Comparison of ENCODE assay signal across 1 cellular context in the genomic region with DNA sequence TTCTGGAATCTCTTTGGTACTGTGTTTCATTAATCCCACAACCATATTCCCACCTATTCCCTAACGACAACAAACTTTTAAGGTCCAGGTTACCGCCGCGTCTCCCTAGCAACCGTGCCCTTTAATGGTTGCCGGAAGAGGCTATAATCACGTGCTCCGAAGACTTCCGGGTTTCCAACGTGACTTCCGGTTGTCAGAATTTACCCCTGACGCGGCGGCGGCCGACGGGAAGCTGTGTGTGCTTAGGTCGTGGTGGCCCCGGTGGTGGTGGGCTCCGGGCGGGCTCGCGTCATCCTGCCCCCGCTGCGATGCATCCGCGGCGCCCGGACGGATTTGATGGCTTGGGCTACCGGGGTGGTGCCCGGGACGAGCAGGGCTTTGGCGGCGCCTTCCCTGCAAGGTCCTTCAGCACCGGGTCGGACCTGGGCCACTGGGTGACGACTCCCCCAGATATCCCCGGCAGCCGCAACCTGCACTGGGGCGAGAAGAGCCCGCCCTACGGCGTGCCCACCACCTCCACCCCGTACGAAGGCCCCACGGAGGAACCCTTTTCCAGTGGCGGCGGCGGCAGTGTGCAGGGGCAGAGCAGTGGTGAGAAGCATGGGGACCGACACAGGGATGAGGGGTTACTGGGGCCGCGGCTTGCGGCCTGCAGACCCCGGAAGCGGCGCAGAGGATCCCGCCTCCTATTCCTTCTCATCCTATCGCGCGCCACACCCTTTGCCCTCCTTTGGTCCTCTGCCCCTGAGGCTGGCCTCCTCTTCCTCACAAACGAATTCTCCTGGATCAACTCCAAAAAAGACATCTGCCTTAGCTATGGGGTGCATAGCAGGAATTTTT.
TF ChIP-seq lines count a peak whose summit lies in the region.

A gene (plus strand): TSS at position 196 of the 840 bp plus-strand sequence. CDS start 113 bp downstream, at position 309.

TF ChIP-seq in K562, 482 proteins besides CTCF, POLR2A, EP300 and RAD21 (continued from another document and continues in another):
- TF ChIP-seq, protein P1, sequence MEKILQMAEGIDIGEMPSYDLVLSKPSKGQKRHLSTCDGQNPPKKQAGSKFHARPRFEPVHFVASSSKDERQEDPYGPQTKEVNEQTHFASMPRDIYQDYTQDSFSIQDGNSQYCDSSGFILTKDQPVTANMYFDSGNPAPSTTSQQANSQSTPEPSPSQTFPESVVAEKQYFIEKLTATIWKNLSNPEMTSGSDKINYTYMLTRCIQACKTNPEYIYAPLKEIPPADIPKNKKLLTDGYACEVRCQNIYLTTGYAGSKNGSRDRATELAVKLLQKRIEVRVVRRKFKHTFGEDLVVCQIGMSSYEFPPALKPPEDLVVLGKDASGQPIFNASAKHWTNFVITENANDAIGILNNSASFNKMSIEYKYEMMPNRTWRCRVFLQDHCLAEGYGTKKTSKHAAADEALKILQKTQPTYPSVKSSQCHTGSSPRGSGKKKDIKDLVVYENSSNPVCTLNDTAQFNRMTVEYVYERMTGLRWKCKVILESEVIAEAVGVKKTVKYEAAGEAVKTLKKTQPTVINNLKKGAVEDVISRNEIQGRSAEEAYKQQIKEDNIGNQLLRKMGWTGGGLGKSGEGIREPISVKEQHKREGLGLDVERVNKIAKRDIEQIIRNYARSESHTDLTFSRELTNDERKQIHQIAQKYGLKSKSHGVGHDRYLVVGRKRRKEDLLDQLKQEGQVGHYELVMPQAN (IDR thresholded peaks at IDR 0.05; ENCODE audit: borderline replicate concordance) = peak; percentile 86
- TF ChIP-seq, protein P2, sequence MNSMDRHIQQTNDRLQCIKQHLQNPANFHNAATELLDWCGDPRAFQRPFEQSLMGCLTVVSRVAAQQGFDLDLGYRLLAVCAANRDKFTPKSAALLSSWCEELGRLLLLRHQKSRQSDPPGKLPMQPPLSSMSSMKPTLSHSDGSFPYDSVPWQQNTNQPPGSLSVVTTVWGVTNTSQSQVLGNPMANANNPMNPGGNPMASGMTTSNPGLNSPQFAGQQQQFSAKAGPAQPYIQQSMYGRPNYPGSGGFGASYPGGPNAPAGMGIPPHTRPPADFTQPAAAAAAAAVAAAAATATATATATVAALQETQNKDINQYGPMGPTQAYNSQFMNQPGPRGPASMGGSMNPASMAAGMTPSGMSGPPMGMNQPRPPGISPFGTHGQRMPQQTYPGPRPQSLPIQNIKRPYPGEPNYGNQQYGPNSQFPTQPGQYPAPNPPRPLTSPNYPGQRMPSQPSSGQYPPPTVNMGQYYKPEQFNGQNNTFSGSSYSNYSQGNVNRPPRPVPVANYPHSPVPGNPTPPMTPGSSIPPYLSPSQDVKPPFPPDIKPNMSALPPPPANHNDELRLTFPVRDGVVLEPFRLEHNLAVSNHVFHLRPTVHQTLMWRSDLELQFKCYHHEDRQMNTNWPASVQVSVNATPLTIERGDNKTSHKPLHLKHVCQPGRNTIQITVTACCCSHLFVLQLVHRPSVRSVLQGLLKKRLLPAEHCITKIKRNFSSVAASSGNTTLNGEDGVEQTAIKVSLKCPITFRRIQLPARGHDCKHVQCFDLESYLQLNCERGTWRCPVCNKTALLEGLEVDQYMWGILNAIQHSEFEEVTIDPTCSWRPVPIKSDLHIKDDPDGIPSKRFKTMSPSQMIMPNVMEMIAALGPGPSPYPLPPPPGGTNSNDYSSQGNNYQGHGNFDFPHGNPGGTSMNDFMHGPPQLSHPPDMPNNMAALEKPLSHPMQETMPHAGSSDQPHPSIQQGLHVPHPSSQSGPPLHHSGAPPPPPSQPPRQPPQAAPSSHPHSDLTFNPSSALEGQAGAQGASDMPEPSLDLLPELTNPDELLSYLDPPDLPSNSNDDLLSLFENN (IDR thresholded peaks at IDR 0.05; ENCODE audit: low read depth in 2 of 2, low read length in 2 of 2) = peak in 1 of 2 experiments; percentile 15; a peak in 1 of 4 replicates
- TF ChIP-seq PTRF (tag; IDR thresholded peaks at IDR 0.05) (no peak), NFATC3 (IDR thresholded peaks at IDR 0.05) (no peak), NR2C2 (CRISPR knock-in tag; IDR thresholded peaks at IDR 0.05) (no peak), NR2C2 (tag; IDR thresholded peaks at IDR 0.05) (peak; percentile 93), NCOR1 (IDR thresholded peaks at IDR 0.05) (no peak), ZNF224 (CRISPR knock-in tag; IDR thresholded peaks at IDR 0.05) (no peak), SOX6 (IDR thresholded peaks at IDR 0.05) (no peak), CCAR2 (IDR thresholded peaks at IDR 0.05; ENCODE audit: low read depth, low read length) (no peak), YBX1 (IDR thresholded peaks at IDR 0.05) (no peak), ZNF311 (CRISPR knock-in tag; IDR thresholded peaks at IDR 0.05) (no peak), TAF7 (tag; IDR thresholded peaks at IDR 0.05) (peak; percentile 64), TBP (optimal IDR thresholded peaks at IDR 0.05; ENCODE audit: low read depth, low read length) (peak; percentile 61), NELFE (IDR thresholded peaks at IDR 0.05; ENCODE audit: insufficient read depth, insufficient read length) (no peak), ZNF316 (IDR thresholded peaks at IDR 0.05) (0 out of 2 replicates have a peak, but pooled peaks have one; percentile 2), ZNF766 (CRISPR knock-in tag; conservative IDR thresholded peaks at IDR 0.05) (0 out of 2 replicates have a peak, but pooled peaks have one; percentile 51), NR3C1 (CRISPR knock-in tag; IDR thresholded peaks at IDR 0.05) (no peak), CXXC5 (CRISPR knock-in tag; IDR thresholded peaks at IDR 0.05) (peak; percentile 59), E2F3 (CRISPR knock-in tag; IDR thresholded peaks at IDR 0.05) (no peak), HNRNPL (IDR thresholded peaks at IDR 0.05; ENCODE audit: low read depth, low read length) (0 out of 2 replicates have a peak, but pooled peaks have one; percentile 13), ESRRA (IDR thresholded peaks at IDR 0.05; ENCODE audit: borderline replicate concordance, low read depth) (0 out of 2 replicates have a peak, but pooled peaks have one; percentile 37), PHF8 (IDR thresholded peaks at IDR 0.05; ENCODE audit: borderline replicate concordance, low read length) (peak; percentile 94), JUND (IDR thresholded peaks at IDR 0.05; ENCODE audit: borderline replicate concordance, low read depth, low read length) (peak; percentile 41; the same call in 1 of the 2 replicates), JUND (tag; IDR thresholded peaks at IDR 0.05; ENCODE audit: borderline replicate concordance, low read depth, low read length) (no peak), FOXJ2 (tag; IDR thresholded peaks at IDR 0.05) (0 out of 2 replicates have a peak, but pooled peaks have one; percentile 55), ZZZ3 (IDR thresholded peaks at IDR 0.05) (peak; percentile 81), ZNF175 (CRISPR knock-in tag; IDR thresholded peaks at IDR 0.05; ENCODE audit: low read depth) (no peak), ATF1 (CRISPR knock-in tag; IDR thresholded peaks at IDR 0.05) (no peak), ATF1 (tag; IDR thresholded peaks at IDR 0.05) (peak; percentile 88), FIP1L1 (IDR thresholded peaks at IDR 0.05; ENCODE audit: low read depth, low read length, poor library complexity, severe bottlenecking) (peak; percentile 70), CCNT2 (IDR thresholded peaks at IDR 0.05; ENCODE audit: borderline replicate concordance, extremely low read depth, insufficient read length, low read depth, low read length) (peak; percentile 43), XRCC3 (IDR thresholded peaks at IDR 0.05) (no peak), CEBPG (CRISPR knock-in tag; IDR thresholded peaks at IDR 0.05) (no peak), CEBPG (tag; conservative IDR thresholded peaks at IDR 0.05 in 1 of 2, IDR thresholded peaks at IDR 0.05 in 1 of 2) (no peak), MXI1 (IDR thresholded peaks at IDR 0.05; ENCODE audit: low read depth, low read length) (peak; percentile 92), ETV1 (tag; conservative IDR thresholded peaks at IDR 0.05; ENCODE audit: low read depth) (peak; percentile 86), ZFPM2 (CRISPR knock-in tag; IDR thresholded peaks at IDR 0.05) (no peak), POLR2G (IDR thresholded peaks at IDR 0.05; ENCODE audit: low read depth, low read length) (peak; percentile 92), TEAD2 (tag; IDR thresholded peaks at IDR 0.05) (no peak), FOXA1 (IDR thresholded peaks at IDR 0.05; ENCODE audit: borderline replicate concordance) (no peak), NRF1 (conservative IDR thresholded peaks at IDR 0.05 in 1 of 2, IDR thresholded peaks at IDR 0.05 in 1 of 2) (0 out of 4 replicates have a peak, but pooled peaks of 1 of the 2 experiments have one; percentile 11), HMG20A (CRISPR knock-in tag; conservative IDR thresholded peaks at IDR 0.05) (no peak), SP1 (CRISPR knock-in tag; IDR thresholded peaks at IDR 0.05) (peak; percentile 32), SMAD3 (CRISPR knock-in tag; conservative IDR thresholded peaks at IDR 0.05) (no peak), FOSL1 (tag; conservative IDR thresholded peaks at IDR 0.05) (peak; percentile 33; the same call in 1 of the 2 replicates), NCOA6 (IDR thresholded peaks at IDR 0.05) (no peak), CBFA2T2 (conservative IDR thresholded peaks at IDR 0.05) (peak; percentile 72), BACH1 (tag; IDR thresholded peaks at IDR 0.05) (no peak)
- TF ChIP-seq, protein P3, sequence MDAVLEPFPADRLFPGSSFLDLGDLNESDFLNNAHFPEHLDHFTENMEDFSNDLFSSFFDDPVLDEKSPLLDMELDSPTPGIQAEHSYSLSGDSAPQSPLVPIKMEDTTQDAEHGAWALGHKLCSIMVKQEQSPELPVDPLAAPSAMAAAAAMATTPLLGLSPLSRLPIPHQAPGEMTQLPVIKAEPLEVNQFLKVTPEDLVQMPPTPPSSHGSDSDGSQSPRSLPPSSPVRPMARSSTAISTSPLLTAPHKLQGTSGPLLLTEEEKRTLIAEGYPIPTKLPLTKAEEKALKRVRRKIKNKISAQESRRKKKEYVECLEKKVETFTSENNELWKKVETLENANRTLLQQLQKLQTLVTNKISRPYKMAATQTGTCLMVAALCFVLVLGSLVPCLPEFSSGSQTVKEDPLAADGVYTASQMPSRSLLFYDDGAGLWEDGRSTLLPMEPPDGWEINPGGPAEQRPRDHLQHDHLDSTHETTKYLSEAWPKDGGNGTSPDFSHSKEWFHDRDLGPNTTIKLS (IDR thresholded peaks at IDR 0.05; ENCODE audit: borderline replicate concordance, low read depth) = 0 out of 2 replicates have a peak, but pooled peaks have one; percentile 51
- TF ChIP-seq, protein P4, sequence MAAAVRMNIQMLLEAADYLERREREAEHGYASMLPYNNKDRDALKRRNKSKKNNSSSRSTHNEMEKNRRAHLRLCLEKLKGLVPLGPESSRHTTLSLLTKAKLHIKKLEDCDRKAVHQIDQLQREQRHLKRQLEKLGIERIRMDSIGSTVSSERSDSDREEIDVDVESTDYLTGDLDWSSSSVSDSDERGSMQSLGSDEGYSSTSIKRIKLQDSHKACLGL (CRISPR knock-in tag; IDR thresholded peaks at IDR 0.05; ENCODE audit: borderline replicate concordance, poor library complexity, severe bottlenecking) = no peak
- TF ChIP-seq, protein P5, sequence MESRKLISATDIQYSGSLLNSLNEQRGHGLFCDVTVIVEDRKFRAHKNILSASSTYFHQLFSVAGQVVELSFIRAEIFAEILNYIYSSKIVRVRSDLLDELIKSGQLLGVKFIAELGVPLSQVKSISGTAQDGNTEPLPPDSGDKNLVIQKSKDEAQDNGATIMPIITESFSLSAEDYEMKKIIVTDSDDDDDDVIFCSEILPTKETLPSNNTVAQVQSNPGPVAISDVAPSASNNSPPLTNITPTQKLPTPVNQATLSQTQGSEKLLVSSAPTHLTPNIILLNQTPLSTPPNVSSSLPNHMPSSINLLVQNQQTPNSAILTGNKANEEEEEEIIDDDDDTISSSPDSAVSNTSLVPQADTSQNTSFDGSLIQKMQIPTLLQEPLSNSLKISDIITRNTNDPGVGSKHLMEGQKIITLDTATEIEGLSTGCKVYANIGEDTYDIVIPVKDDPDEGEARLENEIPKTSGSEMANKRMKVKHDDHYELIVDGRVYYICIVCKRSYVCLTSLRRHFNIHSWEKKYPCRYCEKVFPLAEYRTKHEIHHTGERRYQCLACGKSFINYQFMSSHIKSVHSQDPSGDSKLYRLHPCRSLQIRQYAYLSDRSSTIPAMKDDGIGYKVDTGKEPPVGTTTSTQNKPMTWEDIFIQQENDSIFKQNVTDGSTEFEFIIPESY (CRISPR knock-in tag; IDR thresholded peaks at IDR 0.05) = no peak
- TF ChIP-seq, protein P6, sequence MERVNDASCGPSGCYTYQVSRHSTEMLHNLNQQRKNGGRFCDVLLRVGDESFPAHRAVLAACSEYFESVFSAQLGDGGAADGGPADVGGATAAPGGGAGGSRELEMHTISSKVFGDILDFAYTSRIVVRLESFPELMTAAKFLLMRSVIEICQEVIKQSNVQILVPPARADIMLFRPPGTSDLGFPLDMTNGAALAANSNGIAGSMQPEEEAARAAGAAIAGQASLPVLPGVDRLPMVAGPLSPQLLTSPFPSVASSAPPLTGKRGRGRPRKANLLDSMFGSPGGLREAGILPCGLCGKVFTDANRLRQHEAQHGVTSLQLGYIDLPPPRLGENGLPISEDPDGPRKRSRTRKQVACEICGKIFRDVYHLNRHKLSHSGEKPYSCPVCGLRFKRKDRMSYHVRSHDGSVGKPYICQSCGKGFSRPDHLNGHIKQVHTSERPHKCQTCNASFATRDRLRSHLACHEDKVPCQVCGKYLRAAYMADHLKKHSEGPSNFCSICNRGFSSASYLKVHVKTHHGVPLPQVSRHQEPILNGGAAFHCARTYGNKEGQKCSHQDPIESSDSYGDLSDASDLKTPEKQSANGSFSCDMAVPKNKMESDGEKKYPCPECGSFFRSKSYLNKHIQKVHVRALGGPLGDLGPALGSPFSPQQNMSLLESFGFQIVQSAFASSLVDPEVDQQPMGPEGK (CRISPR knock-in tag; IDR thresholded peaks at IDR 0.05; ENCODE audit: borderline replicate concordance) = no peak
- TF ChIP-seq, protein P7, sequence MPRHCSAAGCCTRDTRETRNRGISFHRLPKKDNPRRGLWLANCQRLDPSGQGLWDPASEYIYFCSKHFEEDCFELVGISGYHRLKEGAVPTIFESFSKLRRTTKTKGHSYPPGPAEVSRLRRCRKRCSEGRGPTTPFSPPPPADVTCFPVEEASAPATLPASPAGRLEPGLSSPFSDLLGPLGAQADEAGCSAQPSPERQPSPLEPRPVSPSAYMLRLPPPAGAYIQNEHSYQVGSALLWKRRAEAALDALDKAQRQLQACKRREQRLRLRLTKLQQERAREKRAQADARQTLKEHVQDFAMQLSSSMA (CRISPR knock-in tag; IDR thresholded peaks at IDR 0.05) = 0 out of 2 replicates have a peak, but pooled peaks have one; percentile 29
- TF ChIP-seq, protein P8, sequence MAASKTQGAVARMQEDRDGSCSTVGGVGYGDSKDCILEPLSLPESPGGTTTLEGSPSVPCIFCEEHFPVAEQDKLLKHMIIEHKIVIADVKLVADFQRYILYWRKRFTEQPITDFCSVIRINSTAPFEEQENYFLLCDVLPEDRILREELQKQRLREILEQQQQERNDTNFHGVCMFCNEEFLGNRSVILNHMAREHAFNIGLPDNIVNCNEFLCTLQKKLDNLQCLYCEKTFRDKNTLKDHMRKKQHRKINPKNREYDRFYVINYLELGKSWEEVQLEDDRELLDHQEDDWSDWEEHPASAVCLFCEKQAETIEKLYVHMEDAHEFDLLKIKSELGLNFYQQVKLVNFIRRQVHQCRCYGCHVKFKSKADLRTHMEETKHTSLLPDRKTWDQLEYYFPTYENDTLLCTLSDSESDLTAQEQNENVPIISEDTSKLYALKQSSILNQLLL (CRISPR knock-in tag; IDR thresholded peaks at IDR 0.05; ENCODE audit: borderline replicate concordance) = no peak
